8 cellular contexts compared by ENCODE assay signal in genomic region chr4:117134386-117134785, GRCh38. TPM values are rescaled to one million over a fixed set of nuclear protein-coding genes. Genes with fewer than 3 reads are reported as not detected.
DNase-seq lines count a peak whose midpoint lies in the region; ATAC-seq and TF ChIP-seq lines count a peak whose summit lies in the region.

No MANE protein-coding gene starts in this region.

- TF ChIP-seq POLR2A in suprapubic skin (IDR thresholded peaks at IDR 0.05) = no peak

- H3K4me3 ChIP-seq in cardiac muscle cell = no peak overlapping the region
- H3K4me3 ChIP-seq in suprapubic skin = no peak overlapping the region

- ATAC-seq in Right ventricle myocardium superior (ENCODE audit: poor library complexity) = no peak

- DNase-seq in cardiac muscle cell (ENCODE audit: low read depth in 1 of 2, low spot score in 1 of 2) (peak; percentile 56 to 61), Right ventricle myocardium superior (no peak), NCI-H1694 treated with DMSO at 0.1 percent for 48 hours (lab: John Stamatoyannopoulos, UW) (peak; percentile 69), astrocyte of the hippocampus (ENCODE audit: low read depth, low spot score) (peak; percentile 89), kidney tubule cell (ENCODE audit: low spot score) (peak; percentile 97), HuH-7.5 (ENCODE audit: low spot score) (no peak), suprapubic skin (ENCODE audit: low spot score in 2 of 2) (no peak), NCI-H146 (lab: John Stamatoyannopoulos, UW) (no peak)

- no peak for TF ChIP-seq EP300 in suprapubic skin (IDR thresholded peaks at IDR 0.05)

- H3K36me3 ChIP-seq in cardiac muscle cell (no peaks in the 10 kb centered on the region), suprapubic skin (no peaks in the 10 kb centered on the region)

- intact Hi-C loops in Right ventricle myocardium superior (cut with DNase I) = no loop called here

- H3K27ac ChIP-seq in cardiac muscle cell (no peak overlapping the region), suprapubic skin (no peak overlapping the region)

- H3K27me3 ChIP-seq in cardiac muscle cell = no peaks in the 10 kb centered on the region
- no peaks in the 10 kb centered on the region for H3K27me3 ChIP-seq in suprapubic skin

- no peaks in the 10 kb centered on the region for H3K4me1 ChIP-seq in cardiac muscle cell (ENCODE audit: low read depth)
- H3K4me1 ChIP-seq in suprapubic skin = no peaks in the 10 kb centered on the region

- H3K9me3 ChIP-seq in cardiac muscle cell (ENCODE audit: low read depth) = no peaks in the 10 kb centered on the region
- H3K9me3 ChIP-seq in suprapubic skin = no peaks in the 10 kb centered on the region

- 3% methylated on average over 4 of the region's 4 CpGs for WGBS in suprapubic skin

- peak; percentile 39 for TF ChIP-seq CTCF in cardiac muscle cell (IDR thresholded peaks at IDR 0.05; ENCODE audit: low read depth, low read length)
- peak in 1 of 2 donors; percentile 14 for TF ChIP-seq CTCF in suprapubic skin (IDR thresholded peaks at IDR 0.05)

RNA-seq across cellular contexts. Expression of gene TRAM1L1, which starts 49.0 kb away (rescaled TPM):
- total RNA-seq in cardiac muscle cell = 3.1 and 3.2 TPM in 2 replicates
- polyA plus RNA-seq in cardiac muscle cell = 3.6 and 6.3 TPM in 2 replicates
- total RNA-seq in Right ventricle myocardium superior = 0.56 TPM
- total RNA-seq in suprapubic skin = 1 to 10 TPM; 1.1 to 4.3 (median 3.0) TPM

Comparison
In these comparisons a context has a peak if more than half of its experiments do, and no peak if none do; other contexts are left out.
1. DNase-seq: peak in cardiac muscle cell (2 of 2), NCI-H1694 treated with DMSO at 0.1 percent for 48 hours (single experiment), astrocyte of the hippocampus (single experiment) and kidney tubule cell (single experiment); none in Right ventricle myocardium superior (single experiment), HuH-7.5 (single experiment), suprapubic skin (0 of 2) and NCI-H146 (single experiment).